16 cellular contexts compared by ENCODE assay signal in genomic region chr11:10771457-10771856, GRCh38.
"Had no signal": no experiment of that assay in that cellular context is flagged by ENCODE, and none has a peak within 500 bp of the region (broad histone marks: within the 10 kb centered on the region; RNA-seq: fewer than 3 reads in every experiment).

No MANE protein-coding gene starts in this region.

- DNase-seq: foreskin keratinocyte; head of caudate nucleus; hypothalamus; kidney glomerular epithelial cell; mammary epithelial cell; naive thymus-derived CD4-positive, alpha-beta T cell; stimulated activated CD4-positive, alpha-beta T cell treated with anti-CD3 and anti-CD28 coated beads, Interleukin-2, amount 100 ng/mL, for 24 hours; stimulated activated CD4-positive, alpha-beta T cell treated with anti-CD3 and anti-CD28 coated beads, Interleukin-4, amount 100 ng/mL, for 4 hours; stimulated activated naive CD4-positive, alpha-beta T cell; stomach; substantia nigra; trophoblast cell had no signal

- ATAC-seq: foreskin keratinocyte; naive thymus-derived CD4-positive, alpha-beta T cell; sciatic nerve had no signal

- H3K36me3 ChIP-seq: neutrophil had no signal

- H3K27ac ChIP-seq: foreskin keratinocyte, neutrophil, skin epidermis, stomach, thoracic aorta had no signal

- H3K9me3 ChIP-seq: neutrophil, stomach, thoracic aorta had no signal

- H3K4me1 ChIP-seq: foreskin keratinocyte had no signal

- H3K4me3 ChIP-seq: skin epidermis, stomach, thoracic aorta had no signal

- H3K27me3 ChIP-seq: foreskin keratinocyte, neutrophil, stomach had no signal
